Comparison of ENCODE assay signal across 18 cellular contexts in the genomic region with DNA sequence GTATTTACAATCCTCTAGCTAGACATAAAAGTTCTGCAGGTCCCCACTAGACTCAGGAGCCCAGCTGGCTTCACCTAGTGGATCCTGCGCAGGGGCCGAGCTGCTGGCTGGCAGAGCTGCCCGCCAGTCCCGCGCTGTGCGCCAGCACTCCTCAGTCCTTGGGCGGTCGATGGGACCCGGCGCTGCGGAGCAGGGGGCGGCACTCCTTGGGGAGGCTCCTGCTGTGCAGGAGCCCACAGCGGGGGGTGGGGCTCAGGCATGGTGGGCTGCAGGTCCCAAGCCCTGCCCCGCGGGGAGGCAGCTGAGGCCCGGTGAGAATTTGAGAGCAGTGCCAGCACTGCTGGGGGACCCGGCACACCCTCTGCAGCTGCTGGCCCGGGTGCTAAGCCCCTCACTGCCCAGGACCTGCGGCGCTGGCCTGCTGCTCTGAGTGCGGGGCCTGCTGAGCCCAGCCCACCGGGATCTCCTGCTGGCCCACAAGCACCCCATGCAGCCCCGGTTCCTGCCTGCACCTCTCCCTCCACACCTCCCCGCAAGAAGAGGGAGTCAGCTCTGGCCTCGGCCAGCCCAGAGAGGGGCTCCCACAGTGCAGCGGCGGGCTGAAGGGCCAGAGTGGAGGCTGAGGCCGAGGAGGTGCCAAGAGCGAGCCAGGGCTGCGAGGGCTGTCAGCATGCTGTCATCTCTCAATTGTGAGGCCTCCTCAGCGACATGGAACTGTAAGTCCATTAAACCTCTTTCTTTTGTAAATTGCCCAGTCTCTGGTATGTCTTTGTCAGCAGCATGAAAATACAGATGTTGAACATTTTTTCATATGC.
A peak's percentile ranks its signal among the peaks of the same experiment; 100 is the strongest.
DNase-seq lines count a peak whose midpoint lies in the region; ATAC-seq, FAIRE-seq and TF ChIP-seq lines count a peak whose summit lies in the region.
"Had no signal": no experiment of that assay in that cellular context is flagged by ENCODE, and none has a peak within 500 bp of the region (broad histone marks: within the 10 kb centered on the region; RNA-seq: fewer than 3 reads in every experiment).

No MANE protein-coding gene starts in this region.

- WGBS in HepG2 (ENCODE audit: low lambda C conversion rate), result 83% methylated on average over 8 of the region's 31 CpGs
- WGBS in gastroesophageal sphincter (ENCODE audit: low coverage in 1 of 2), 2 donors, result 96 to 100% methylated on average over 1 to 3 of the region's 31 CpGs

- no peak for TF ChIP-seq CTCF in HEK293 (tag by site-specific recombination; IDR thresholded peaks at IDR 0.05)
- TF ChIP-seq CTCF in chondrocyte (IDR thresholded peaks at IDR 0.05), result no peak
- TF ChIP-seq CTCF in HepG2 (CRISPR knock-in tag; IDR thresholded peaks at IDR 0.05), result no peak
- no peak for TF ChIP-seq CTCF in upper lobe of right lung (IDR thresholded peaks at IDR 0.05)
- no peak for TF ChIP-seq CTCF in gastroesophageal sphincter (IDR thresholded peaks at IDR 0.05)

- POLR2A ChIA-PET in HEK293 (lab: Yijun Ruan, JAX), result no interaction called here
- POLR2A ChIA-PET in HepG2 (lab: Yijun Ruan, JAX), result no interaction called here

- H3K4me3 ChIP-seq in HEK293 (ENCODE audit: low read depth, low read length), result no peak overlapping the region
- H3K4me3 ChIP-seq in HepG2 (replicated peaks in 1 of 3; ENCODE audit: insufficient read depth in 1 of 3, low read depth in 2 of 3, low read length in 3 of 3), result no peak overlapping the region
- H3K4me3 ChIP-seq in upper lobe of right lung, result no peak overlapping the region
- H3K4me3 ChIP-seq in gastroesophageal sphincter, result no peak overlapping the region
- H3K4me3 ChIP-seq: GM23338 had no signal

- H3K27me3 ChIP-seq in HepG2 (ENCODE audit: control insufficient read depth in 1 of 2, insufficient read depth in 2 of 2, low read length in 2 of 2), result no peaks in the 10 kb centered on the region
- H3K27me3 ChIP-seq in upper lobe of right lung, result no peaks in the 10 kb centered on the region
- H3K27me3 ChIP-seq in gastroesophageal sphincter, result peaks cover 5% of the 10 kb centered on the region

- no peaks in the 10 kb centered on the region for H3K27me3 Mint-ChIP-seq in chondrocyte (ENCODE audit: low read depth)

- DNase-seq in chondrocyte (ENCODE audit: low spot score), result peak; percentile 92
- no peak for DNase-seq in HepG2 (ENCODE audit: low spot score)
- no peak for DNase-seq in upper lobe of right lung
- no peak for DNase-seq in stimulated activated CD4-positive, alpha-beta T cell treated with anti-CD3 and anti-CD28 coated beads, Interleukin-15, amount 100 ng/mL, for 24 hours
- DNase-seq: C1 segment of cervical spinal cord; Caco-2; CD4-positive, alpha-beta memory T cell; DMS79; EL; GF-D8; H9; HFFc6 had no signal

- H3K9ac ChIP-seq in HepG2 (ENCODE audit: insufficient read depth, low read depth, low read length), result no peak overlapping the region

- TF ChIP-seq POLR2A in HepG2 (IDR thresholded peaks at IDR 0.05; ENCODE audit: insufficient read depth in 1 of 2, low read depth in 2 of 2, low read length in 2 of 2) (no peak), gastroesophageal sphincter (IDR thresholded peaks at IDR 0.05) (no peak)

- no peak overlapping the region for H3K4me3 Mint-ChIP-seq in chondrocyte (ENCODE audit: unreplicated experiment)
- H3K4me3 Mint-ChIP-seq: CD4-positive, alpha-beta memory T cell; GM23338; H9; HFFc6 had no signal

- no TSS peak for BruUV-seq in HepG2 (replicated peaks; lab: Mats Ljungman, UMichigan)

- no peaks in the 10 kb centered on the region for H3K36me3 Mint-ChIP-seq in chondrocyte (ENCODE audit: low read depth)
- H3K36me3 Mint-ChIP-seq: CD4-positive, alpha-beta memory T cell had no signal

- H3K4me1 ChIP-seq in HEK293 (ENCODE audit: control insufficient read depth, insufficient read depth, low read length) (peaks cover 4% of the 10 kb centered on the region; the same call in 1 of the 2 replicates), HepG2 (ENCODE audit: insufficient read depth, low read length) (peaks cover 27% of the 10 kb centered on the region), upper lobe of right lung (no peaks in the 10 kb centered on the region), gastroesophageal sphincter (no peaks in the 10 kb centered on the region)

- H3K36me3 ChIP-seq in HEK293 (ENCODE audit: control insufficient read depth in 2 of 2, insufficient read depth in 1 of 2, low read length in 2 of 2), result no peaks in the 10 kb centered on the region
- no peaks in the 10 kb centered on the region for H3K36me3 ChIP-seq in HepG2 (replicated peaks in 1 of 2; ENCODE audit: control insufficient read depth in 1 of 2, insufficient read depth in 2 of 2, low read length in 2 of 2)
- no peaks in the 10 kb centered on the region for H3K36me3 ChIP-seq in upper lobe of right lung
- H3K36me3 ChIP-seq in gastroesophageal sphincter, result no peaks in the 10 kb centered on the region

- no peak overlapping the region for H3K4me2 ChIP-seq in HepG2 (ENCODE audit: low read depth, low read length)
- H3K4me2 ChIP-seq: GM23338 had no signal

- no peaks in the 10 kb centered on the region for H3K9me3 Mint-ChIP-seq in chondrocyte (ENCODE audit: low read depth)

- intact Hi-C loops in HepG2 (cut with micrococcal nuclease; ENCODE audit: unreplicated experiment) (no loop called here), upper lobe of right lung (cut with DNase I) (no loop called here)

- H4K20me1 ChIP-seq in HepG2 (ENCODE audit: insufficient read depth, low read length), result no peaks in the 10 kb centered on the region

- no peak overlapping the region for H3K27ac Mint-ChIP-seq in chondrocyte (ENCODE audit: unreplicated experiment)
- H3K27ac Mint-ChIP-seq: CD4-positive, alpha-beta memory T cell; GM23338; H9; HFFc6 had no signal

- in situ Hi-C loops in HepG2 (cut with HindIII; ENCODE audit: extremely low pct_ligation_motif_present, low pct_unique_long_range_greater_than_20kb), result no loop called here

- no peak for FAIRE-seq in HepG2 (lab: Jason Lieb, UNC)
- FAIRE-seq: GM12891, GM18507 had no signal

- H2AFZ ChIP-seq in HepG2 (ENCODE audit: low read length), result no peak overlapping the region
- H2AFZ ChIP-seq: GM23338 had no signal

- H3K9me3 ChIP-seq in HEK293 (ENCODE audit: control insufficient read depth, insufficient read depth, low read depth, low read length), result no peaks in the 10 kb centered on the region
- no peaks in the 10 kb centered on the region for H3K9me3 ChIP-seq in HepG2 (ENCODE audit: low read length)
- no peaks in the 10 kb centered on the region for H3K9me3 ChIP-seq in upper lobe of right lung
- H3K9me3 ChIP-seq in gastroesophageal sphincter, result peaks cover 0 to 8% (median 0%) of the 10 kb centered on the region in 3 donors

- H3K79me2 ChIP-seq in HepG2 (ENCODE audit: insufficient read depth, low read length), result no peaks in the 10 kb centered on the region

- H3K27ac ChIP-seq in HEK293 (ENCODE audit: extremely low read depth, low read depth, low read length) (no peak overlapping the region), HepG2 (ENCODE audit: extremely low read length, insufficient read depth, low read length) (no peak overlapping the region), upper lobe of right lung (no peak overlapping the region), gastroesophageal sphincter (no peak overlapping the region)

- TF ChIP-seq RAD21 in HepG2 (CRISPR knock-in tag; IDR thresholded peaks at IDR 0.05), result no peak

- CTCF ChIA-PET in HEK293 (lab: Yijun Ruan, JAX) (interaction anchor here (0.6 to 1.3 kb wide), 3 partner anchors 10 to 145 kb away, joined by 3 to 4 read pairs (median 4); no protein-coding TSS in a partner anchor), HepG2 (lab: Yijun Ruan, JAX; ENCODE audit: low intra/inter-chr PET ratio, low total read pairs) (no interaction called here)

- peaks cover 30% of the 10 kb centered on the region for H3K4me1 Mint-ChIP-seq in chondrocyte (ENCODE audit: low read depth)
- H3K4me1 Mint-ChIP-seq: CD4-positive, alpha-beta memory T cell; GM23338; H9 had no signal

- ATAC-seq in HepG2 (no peak), upper lobe of right lung (peak; percentile 21), gastroesophageal sphincter (no peak)
- ATAC-seq: GM23338, HCT116 had no signal

- no peak for TF ChIP-seq EP300 in HepG2 (IDR thresholded peaks at IDR 0.05; ENCODE audit: low read depth in 2 of 2, low read length in 2 of 2)
- no peak for TF ChIP-seq EP300 in HepG2 (CRISPR knock-in tag; IDR thresholded peaks at IDR 0.05; ENCODE audit: borderline replicate concordance)
- no peak for TF ChIP-seq EP300 in gastroesophageal sphincter (IDR thresholded peaks at IDR 0.05)

TF ChIP-seq in HEK293, 187 proteins besides CTCF, POLR2A, EP300 and RAD21:
- TF ChIP-seq ZNF514 (tag by site-specific recombination; IDR thresholded peaks at IDR 0.05) (no peak), ZBTB21 (tag by site-specific recombination; IDR thresholded peaks at IDR 0.05) (no peak), ZNF529 (tag by site-specific recombination; IDR thresholded peaks at IDR 0.05; ENCODE audit: insufficient replicate concordance) (peak; percentile 50), SALL2 (tag by site-specific recombination; IDR thresholded peaks at IDR 0.05; ENCODE audit: borderline replicate concordance) (no peak)

TF ChIP-seq in HepG2, 621 proteins besides CTCF, POLR2A, EP300 and RAD21:
- TF ChIP-seq ZNF850 (CRISPR knock-in tag; conservative IDR thresholded peaks at IDR 0.05) (peak; percentile 88; the same call in 1 of the 2 replicates), ARNTL (CRISPR knock-in tag; IDR thresholded peaks at IDR 0.05) (no peak), HES4 (CRISPR knock-in tag; IDR thresholded peaks at IDR 0.05; ENCODE audit: borderline replicate concordance) (no peak), ZBTB3 (CRISPR knock-in tag; IDR thresholded peaks at IDR 0.05; ENCODE audit: borderline replicate concordance, low read depth) (no peak)
- TF ChIP-seq, protein P1, sequence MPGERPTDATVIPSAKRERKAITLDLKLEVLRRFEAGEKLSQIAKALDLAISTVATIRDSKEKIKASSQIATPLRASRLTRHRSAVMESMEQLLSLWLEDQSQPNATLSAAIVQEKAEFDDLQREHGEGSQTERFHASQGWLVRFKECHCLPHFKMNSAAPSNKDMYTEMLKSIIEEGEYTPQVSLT (CRISPR knock-in tag; IDR thresholded peaks at IDR 0.05; ENCODE audit: borderline replicate concordance, low read depth), result no peak
TF ChIP-seq in HepG2: peak in this region for 1.
